ENCODE assay signal across 8 cellular contexts in the genomic region with DNA sequence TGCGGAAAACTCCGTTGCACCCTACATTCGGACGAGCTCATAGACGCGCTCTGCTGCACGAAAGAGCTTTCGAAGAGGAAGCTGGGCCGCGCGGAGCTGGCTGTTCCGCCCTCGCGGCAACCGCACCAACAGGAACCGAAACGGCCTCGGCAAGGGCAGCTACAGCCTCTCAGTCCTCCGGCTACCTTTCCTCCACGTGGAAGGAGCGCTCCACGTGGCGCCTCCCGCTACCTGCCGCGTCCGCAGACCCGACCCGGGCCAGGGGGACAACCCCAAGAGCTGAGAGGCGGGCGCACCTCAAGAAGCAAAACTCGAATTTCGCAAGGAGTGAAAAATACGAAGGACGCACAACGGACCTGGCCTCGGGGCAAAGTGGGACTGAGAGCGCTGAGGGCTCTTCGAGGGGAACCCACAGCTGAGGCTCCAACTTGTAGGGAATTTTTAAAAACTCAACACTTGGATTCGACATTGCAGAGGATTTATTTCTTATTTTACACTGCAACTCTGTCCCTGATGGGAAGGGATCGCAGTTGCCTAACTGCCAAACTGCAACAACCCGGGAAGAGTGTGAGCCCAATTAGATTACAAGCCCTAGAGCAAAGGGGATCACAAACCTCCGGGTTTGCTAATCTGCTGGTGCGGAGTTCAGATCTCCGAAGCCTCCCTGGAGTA. TPM values are rescaled to one million over a fixed set of nuclear protein-coding genes. Genes with fewer than 3 reads are reported as not detected.
DNase-seq lines count a peak whose midpoint lies in the region; FAIRE-seq and TF ChIP-seq lines count a peak whose summit lies in the region.

No MANE protein-coding gene starts in this region.

- DNase-seq in GM13977 (ENCODE audit: low spot score), result peak; percentile 87
- DNase-seq in GM23248, result peak; percentile 77
- DNase-seq in MV-4-11 (lab: John Stamatoyannopoulos, UW), result peak; percentile 88
- DNase-seq in astrocyte of the cerebellum (ENCODE audit: low read depth), result peak; percentile 15
- peak; percentile 18 for DNase-seq in small intestine
- DNase-seq in HK-2 (ENCODE audit: unreplicated experiment), result no peak
- DNase-seq in globus pallidus (ENCODE audit: low spot score), result no peak

- no peak for FAIRE-seq in small intestine (lab: Jason Lieb, UNC)

- H3K36me3 ChIP-seq in GM23248 (ENCODE audit: low read depth) (no peaks in the 10 kb centered on the region), iPS-18a (ENCODE audit: control insufficient read depth, low read depth, low read length) (no peaks in the 10 kb centered on the region), small intestine (ENCODE audit: control insufficient read depth in 2 of 2, insufficient read depth in 2 of 2, low read length in 2 of 2) (no peaks in the 10 kb centered on the region)

- no peaks in the 10 kb centered on the region for H3K79me2 ChIP-seq in GM23248 (ENCODE audit: insufficient read depth)

- H3K9me3 ChIP-seq in GM23248 (ENCODE audit: low read depth) (no peaks in the 10 kb centered on the region), iPS-18a (ENCODE audit: control insufficient read depth, low read depth, low read length) (no peaks in the 10 kb centered on the region), small intestine (ENCODE audit: control insufficient read depth, low read depth) (no peaks in the 10 kb centered on the region)

- in situ Hi-C loops in GM13977 (cut with MboI; ENCODE audit: low pct_unique_long_range_greater_than_20kb, low sequenced_read_pairs, unreplicated experiment) (loop anchor here (25.0 kb wide), 1 partner anchor 472 kb away; no protein-coding TSS in a partner anchor), GM23248 (cut with MboI) (no loop called here), astrocyte of the cerebellum (cut with HindIII; ENCODE audit: low sequenced_read_pairs) (loop anchor here (25.0 kb wide), 1 partner anchor 772 kb away; no protein-coding TSS in a partner anchor)

- H3K9ac ChIP-seq in GM23248 (0 out of 2 replicates have a peak overlapping the region, but pooled peaks have one; percentile 17), iPS-18a (ENCODE audit: low read length) (peak overlapping the region; percentile 16)

- H2AFZ ChIP-seq in GM23248, result peak overlapping the region; percentile 80

- H3K4me1 ChIP-seq in GM23248 (ENCODE audit: insufficient read depth) (0 out of 2 replicates have a peak, but pooled peaks cover 8% of the 10 kb centered on the region), iPS-18a (ENCODE audit: control insufficient read depth, low read depth, low read length) (peaks cover 29% of the 10 kb centered on the region), small intestine (ENCODE audit: control insufficient read depth in 2 of 2, insufficient read depth in 1 of 2, low read depth in 1 of 2, low read length in 1 of 2) (peaks cover 0 to 4% of the 10 kb centered on the region in 2 donors)

- peak overlapping the region; percentile 74 for H3K4me2 ChIP-seq in GM23248 (ENCODE audit: unreplicated experiment)

- H3K9me2 ChIP-seq in GM23248 (ENCODE audit: insufficient read depth), result no peaks in the 10 kb centered on the region

- H3K27ac ChIP-seq in GM23248, result no peak overlapping the region
- H3K27ac ChIP-seq in iPS-18a (ENCODE audit: low read length), result no peak overlapping the region
- peak overlapping the region in 1 of 2 donors; percentile 77 for H3K27ac ChIP-seq in small intestine (ENCODE audit: low read depth in 1 of 2, low read length in 1 of 2)

- peak; percentile 10 for TF ChIP-seq CTCF in GM13977 (IDR thresholded peaks at IDR 0.05; ENCODE audit: extremely low read depth, insufficient read depth, missing control alignments)
- no peak for TF ChIP-seq CTCF in astrocyte of the cerebellum (IDR thresholded peaks at IDR 0.05; ENCODE audit: low read depth, low read length, missing control alignments)

- peaks cover 84% of the 10 kb centered on the region for H3K27me3 ChIP-seq in GM23248 (replicated peaks; ENCODE audit: insufficient read depth)
- peaks cover 97% of the 10 kb centered on the region for H3K27me3 ChIP-seq in iPS-18a (ENCODE audit: control insufficient read depth, insufficient read depth, low read length)
- peaks cover 6 to 37% of the 10 kb centered on the region in 2 donors for H3K27me3 ChIP-seq in small intestine (ENCODE audit: control insufficient read depth in 2 of 2, insufficient read depth in 2 of 2, low read length in 2 of 2)

- no peaks in the 10 kb centered on the region for H4K20me1 ChIP-seq in GM23248 (ENCODE audit: insufficient read depth)

- 2% methylated on average over 41 to 45 of the region's 45 CpGs for WGBS in GM23248 (ENCODE audit: low coverage in 1 of 2, low lambda C conversion rate in 2 of 2, missing lambda C conversion rate in 2 of 2), 2 experiments
- 1 to 5% (median 2%) methylated on average over 45 of the region's 45 CpGs for whole genome bisulfite sequencing in small intestine, 3 donors

- H3K4me3 ChIP-seq in GM23248 (peak overlapping the region; percentile 70), astrocyte of the cerebellum (ENCODE audit: low read depth, low read length) (peak overlapping the region; percentile 32), iPS-18a (ENCODE audit: low read length) (peak overlapping the region; percentile 77), small intestine (ENCODE audit: low read depth in 1 of 2, low read length in 2 of 2) (peak overlapping the region; percentile 1 to 7)

- no peaks in the 10 kb centered on the region for H3F3A ChIP-seq in GM23248 (ENCODE audit: insufficient read depth)

RNA-seq across cellular contexts. Expression of gene HPSE2, which starts 1.4 kb away (rescaled TPM):
- total RNA-seq in GM23248 (2014; rRNA removed; shearing (Covaris generic)), result not detected in 2 replicates
- not detected in 2 replicates for polyA plus RNA-seq in GM23248 (2016; fragmentation: Nextera tagmentation; extraction: Ambion mirVana)
- 1 to 10 TPM in 1 of 3 donors, under 1 TPM in 2; 0.22 to 1.6 (median 0.81) TPM for polyA plus RNA-seq in small intestine

Comparison
In these comparisons a context has a peak if more than half of its experiments do, and no peak if none do; other contexts are left out.
1. DNase-seq: peak in GM13977 (single experiment), GM23248 (single experiment), MV-4-11 (single experiment), astrocyte of the cerebellum (single experiment) and small intestine (single experiment); none in HK-2 (single experiment) and globus pallidus (single experiment).
2. H3K4me3 ChIP-seq: peak in every context shown above with its lines; median percentile 77 in iPS-18a; 70 in GM23248; 32 in astrocyte of the cerebellum; 4 in small intestine.